ENCODE assay signal across 19 cellular contexts in genomic region chr16:19499006-19499405, GRCh38. TPM values are rescaled to one million over a fixed set of nuclear protein-coding genes. Genes with fewer than 3 reads are reported as not detected.
DNase-seq lines count a peak whose midpoint lies in the region; ATAC-seq and TF ChIP-seq lines count a peak whose summit lies in the region.
"Had no signal": no experiment of that assay in that cellular context is flagged by ENCODE, and none has a peak within 500 bp of the region (broad histone marks: within the 10 kb centered on the region; RNA-seq: fewer than 3 reads in every experiment).

No MANE protein-coding gene starts in this region.

- H3K27me3 ChIP-seq in mammary epithelial cell (ENCODE audit: insufficient read depth, low read length) (no peaks in the 10 kb centered on the region), foreskin keratinocyte (no peaks in the 10 kb centered on the region)
- H3K27me3 ChIP-seq: BLaER1 had no signal

- H3K4me3 Mint-ChIP-seq in MCF 10A (ENCODE audit: unreplicated experiment), result no peak overlapping the region
- H3K4me3 Mint-ChIP-seq: B cell; CD4-positive, CD25-positive, alpha-beta regulatory T cell; CD8-positive, alpha-beta T cell had no signal

- H3K27me3 Mint-ChIP-seq in MCF 10A (ENCODE audit: insufficient read depth, unreplicated experiment), result no peaks in the 10 kb centered on the region
- H3K27me3 Mint-ChIP-seq: B cell had no signal

- in situ Hi-C loops in mammary epithelial cell (cut with MboI; ENCODE audit: low sequenced_read_pairs in 2 of 2), result no loop called here

- DNase-seq in MCF 10A (ENCODE audit: unreplicated experiment) (peak; percentile 34), mammary epithelial cell (no peak), epithelial cell of esophagus (ENCODE audit: low read depth) (peak; percentile 58), foreskin keratinocyte (peak; percentile 21 to 53), NCI-H510A treated with DMSO at 0.1 percent for 48 hours (lab: John Stamatoyannopoulos, UW) (no peak), SW 1271 (lab: John Stamatoyannopoulos, UW) (no peak)
- DNase-seq: Caco-2; CD4-positive, CD25-positive, alpha-beta regulatory T cell; CD8-positive, alpha-beta T cell; DMS153; DND-41; GM23248; H7; HCEC 1CT had no signal

- peaks cover 3% of the 10 kb centered on the region for H3K4me1 ChIP-seq in mammary epithelial cell (ENCODE audit: insufficient read depth, low read length)
- no peaks in the 10 kb centered on the region for H3K4me1 ChIP-seq in foreskin keratinocyte
- H3K4me1 ChIP-seq: Caco-2 had no signal

- dilution Hi-C loops in mammary epithelial cell (cut with HindIII; ENCODE audit: low sequenced_read_pairs), result no loop called here

- no TSS peak for BruUV-seq in MCF 10A (replicated peaks; lab: Mats Ljungman, UMichigan)
- no TSS peak for BruUV-seq in mammary epithelial cell (replicated peaks; lab: Mats Ljungman, UMichigan)

- no peaks in the 10 kb centered on the region for H3K9me3 ChIP-seq in mammary epithelial cell (replicated peaks; ENCODE audit: insufficient read depth, low read length)
- H3K9me3 ChIP-seq: BLaER1, Caco-2 had no signal

- ATAC-seq in foreskin keratinocyte (no peak), HG03439 (IDR thresholded peaks at IDR 0.05; ENCODE audit: unreplicated experiment) (no peak)
- ATAC-seq: CD8-positive, alpha-beta T cell had no signal

- 84% methylated on average over 4 of the region's 5 CpGs for WGBS in mammary epithelial cell (ENCODE audit: low coverage, missing lambda C conversion rate)

- H3K27ac ChIP-seq in mammary epithelial cell (ENCODE audit: insufficient read depth, low read depth, low read length) (no peak overlapping the region), foreskin keratinocyte (no peak overlapping the region)
- H3K27ac ChIP-seq: 22Rv1, BLaER1, C4-2B, GM23248 had no signal

- POLR2A ChIA-PET in MCF 10A (lab: Yijun Ruan, JAX), result interaction anchor here (1.3 kb wide), 1 partner anchor 102 kb away, joined by 5 read pairs; no protein-coding TSS in a partner anchor

- H3K79me2 ChIP-seq in mammary epithelial cell (ENCODE audit: insufficient read depth, low read length), result no peaks in the 10 kb centered on the region

- H3K9me3 Mint-ChIP-seq in MCF 10A (ENCODE audit: unreplicated experiment), result no peaks in the 10 kb centered on the region
- H3K9me3 Mint-ChIP-seq: CD4-positive, CD25-positive, alpha-beta regulatory T cell; CD8-positive, alpha-beta T cell had no signal

- no peak overlapping the region for H3K4me3 ChIP-seq in mammary epithelial cell (replicated peaks in 1 of 3; ENCODE audit: insufficient read depth in 1 of 3, low read depth in 2 of 3, low read length in 3 of 3)
- no peak overlapping the region for H3K4me3 ChIP-seq in epithelial cell of esophagus (ENCODE audit: low read length)
- H3K4me3 ChIP-seq: BLaER1, GM23248 had no signal

- no peaks in the 10 kb centered on the region for H4K20me1 ChIP-seq in mammary epithelial cell (ENCODE audit: insufficient read depth, low read length)
- H4K20me1 ChIP-seq: BLaER1 had no signal

- intact Hi-C loops in MCF 10A (cut with micrococcal nuclease) (no loop called here), mammary epithelial cell (cut with micrococcal nuclease) (no loop called here)

- no peak overlapping the region for H3K27ac Mint-ChIP-seq in MCF 10A (ENCODE audit: low read depth, unreplicated experiment)
- H3K27ac Mint-ChIP-seq: B cell; CD8-positive, alpha-beta T cell had no signal

- TF ChIP-seq CTCF in MCF 10A (IDR thresholded peaks at IDR 0.05; ENCODE audit: unreplicated experiment) (no peak), mammary epithelial cell (conservative IDR thresholded peaks at IDR 0.05 in 1 of 2, IDR thresholded peaks at IDR 0.05 in 1 of 2; ENCODE audit: extremely low read depth in 1 of 2, insufficient read depth in 1 of 2, low read depth in 1 of 2, low read length in 2 of 2) (no peak), epithelial cell of esophagus (IDR thresholded peaks at IDR 0.05; ENCODE audit: insufficient read depth, low read depth, low read length, missing control alignments) (no peak), foreskin keratinocyte (conservative IDR thresholded peaks at IDR 0.05) (no peak)

- peaks cover 8% of the 10 kb centered on the region for H3K4me1 Mint-ChIP-seq in MCF 10A (ENCODE audit: insufficient read depth, unreplicated experiment)

- H3K36me3 ChIP-seq in mammary epithelial cell (ENCODE audit: insufficient read depth, low read length), result no peaks in the 10 kb centered on the region

- no peak overlapping the region for H3K9ac ChIP-seq in mammary epithelial cell (ENCODE audit: insufficient read depth, low read length)
- H3K9ac ChIP-seq: BLaER1, GM23248 had no signal

- no peak overlapping the region for H3K4me2 ChIP-seq in mammary epithelial cell (ENCODE audit: insufficient read depth, low read depth, low read length)
- H3K4me2 ChIP-seq: BLaER1 had no signal

- peaks cover 57% of the 10 kb centered on the region for H3K36me3 Mint-ChIP-seq in MCF 10A (ENCODE audit: insufficient read depth, unreplicated experiment)

- CTCF ChIA-PET in MCF 10A (lab: Yijun Ruan, JAX), result interaction anchor here (0.6 to 14.3 kb wide), 2 partner anchors 38 to 109 kb away, joined by 4 to 328 read pairs; no protein-coding TSS in a partner anchor
- CTCF ChIA-PET in mammary epithelial cell (lab: Charles Lee; ENCODE audit: low non-redundant PET), result no interaction called here

- no peak overlapping the region for H2AFZ ChIP-seq in mammary epithelial cell (ENCODE audit: low read depth, low read length)
- H2AFZ ChIP-seq: GM23248 had no signal

RNA-seq across cellular contexts. Expression of gene GDE1, which starts 22.9 kb away (rescaled TPM):
- total RNA-seq in MCF 10A (2022) (44.7 and 44.9 TPM in 2 replicates), mammary epithelial cell (10 to 100 TPM; 48.4 to 61.2 TPM), foreskin keratinocyte (58.1 and 60.1 TPM in 2 replicates)
- polyA plus RNA-seq in mammary epithelial cell (35.1 TPM), foreskin keratinocyte (45.8 and 50.2 TPM in 2 replicates)
- 36.3 TPM for polyA minus RNA-seq in mammary epithelial cell

RNA-seq across cellular contexts. Expression of gene CCP110, which starts 24.7 kb away (rescaled TPM):
- total RNA-seq in MCF 10A (2022), result 14.2 and 16.2 TPM in 2 replicates
- 10 to 100 TPM in 1 of 2 donors, 1 to 10 TPM in 1; 9.3 to 17.2 TPM for total RNA-seq in mammary epithelial cell
- 4.9 TPM for polyA plus RNA-seq in mammary epithelial cell
- 7.3 TPM for polyA minus RNA-seq in mammary epithelial cell
- total RNA-seq in foreskin keratinocyte, result 12.3 and 16.3 TPM in 2 replicates
- polyA plus RNA-seq in foreskin keratinocyte, result 2.3 and 3.1 TPM in 2 replicates

RNA-seq across cellular contexts. Expression of gene VPS35L, which starts 56.5 kb away (rescaled TPM):
- total RNA-seq in MCF 10A (2022), result 50.2 and 55.5 TPM in 2 replicates
- total RNA-seq in mammary epithelial cell, result 10 to 100 TPM; 35.2 to 63.1 TPM
- 32.2 TPM for polyA plus RNA-seq in mammary epithelial cell
- polyA minus RNA-seq in mammary epithelial cell, result 126 TPM
- total RNA-seq in foreskin keratinocyte, result 35.6 and 41.3 TPM in 2 replicates
- polyA plus RNA-seq in foreskin keratinocyte, result 23.5 and 25.4 TPM in 2 replicates

Comparison
In these comparisons a context has a peak if more than half of its experiments do, and no peak if none do; other contexts are left out.
1. DNase-seq: peak in MCF 10A (single experiment), epithelial cell of esophagus (single experiment) and foreskin keratinocyte (2 of 2); none in mammary epithelial cell (single experiment), NCI-H510A treated with DMSO at 0.1 percent for 48 hours (single experiment) and SW 1271 (0 of 2).